In the genomic region with DNA sequence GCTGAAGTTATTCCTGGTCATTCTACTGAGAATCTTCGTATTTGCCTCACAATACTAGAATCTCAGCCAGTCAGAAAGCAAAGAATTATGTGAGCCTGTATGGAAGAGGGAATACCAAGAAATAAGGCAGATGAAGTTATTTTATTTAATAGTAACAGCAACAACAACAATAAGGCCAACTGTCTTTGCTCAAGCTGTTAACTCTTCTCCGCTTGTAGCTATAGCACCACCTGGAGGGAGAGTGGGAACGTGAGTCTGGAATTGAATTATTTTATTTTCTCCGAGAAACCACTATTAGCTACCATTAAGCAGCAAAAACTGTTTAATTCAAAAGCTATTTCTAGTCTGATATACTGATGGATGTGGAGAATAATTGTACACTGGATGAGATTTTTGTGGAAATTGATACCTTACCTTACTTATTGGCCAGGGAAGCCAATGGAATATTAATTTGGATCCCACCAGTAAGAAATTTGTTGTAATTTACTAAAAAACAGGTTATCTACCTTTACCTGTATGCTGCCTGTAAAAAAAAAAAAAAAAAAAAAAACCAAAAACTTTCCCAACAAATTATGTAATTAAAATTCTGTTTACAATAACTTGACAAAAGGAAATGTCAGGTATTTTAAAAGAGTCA, we compare ENCODE assay signal across 9 cellular contexts. TPM values are rescaled to one million over a fixed set of nuclear protein-coding genes. Genes with fewer than 3 reads are reported as not detected.
DNase-seq lines count a peak whose midpoint lies in the region; ATAC-seq, FAIRE-seq and TF ChIP-seq lines count a peak whose summit lies in the region.
"Had no signal": no experiment of that assay in that cellular context is flagged by ENCODE, and none has a peak within 500 bp of the region (broad histone marks: within the 10 kb centered on the region; RNA-seq: fewer than 3 reads in every experiment).

No MANE protein-coding gene starts in this region.

- H3K36me3 Mint-ChIP-seq in CD4-positive, alpha-beta memory T cell, result peaks cover 28 to 41% of the 10 kb centered on the region in 2 donors
- peaks cover 2% of the 10 kb centered on the region for H3K36me3 Mint-ChIP-seq in GM23338 (ENCODE audit: low read depth)

- peaks cover 0 to 6% (median 4%) of the 10 kb centered on the region in 4 donors for H3K4me1 Mint-ChIP-seq in CD4-positive, alpha-beta memory T cell
- H3K4me1 Mint-ChIP-seq in GM23338, result no peaks in the 10 kb centered on the region

- ATAC-seq in GM23338 (peak; percentile 58), GM19455 (IDR thresholded peaks at IDR 0.05; ENCODE audit: unreplicated experiment) (no peak)

- CTCF ChIA-PET in CD4-positive, alpha-beta memory T cell (lab: Charles Lee; ENCODE audit: partially characterized antibody), result interaction anchor here (1.1 to 3.4 kb wide), 5 partner anchors 9 to 292 kb away, joined by 3 to 18 read pairs (median 4); partner anchors contain the start of gene PIAS1
- CTCF ChIA-PET in mammary epithelial cell (lab: Charles Lee; ENCODE audit: low non-redundant PET), result interaction anchor here (0.5 to 1.7 kb wide), 4 partner anchors 14 to 792 kb away, joined by 3 to 7 read pairs (median 4); partner anchors contain the start of gene PIAS1

- FAIRE-seq in islet of Langerhans (lab: Jason Lieb, UNC), result peak; percentile 98

- intact Hi-C loops in CD4-positive, alpha-beta memory T cell (cut with micrococcal nuclease), result loop anchor here (1.0 kb wide), 1 partner anchor 292 kb away; no protein-coding TSS in a partner anchor
- intact Hi-C loops in mammary epithelial cell (cut with micrococcal nuclease), result loop anchor here (1.0 to 2.0 kb wide), 4 partner anchors 100 to 315 kb away; partner anchors contain the start of genes PIAS1 and RNU6-1
- intact Hi-C loops in thyroid gland (cut with DNase I), result loop anchor here (5.0 kb wide), 1 partner anchor 293 kb away; no protein-coding TSS in a partner anchor

- no peaks in the 10 kb centered on the region for H3K9me2 ChIP-seq in GM23338 (ENCODE audit: insufficient read depth)

- BruUV-seq in mammary epithelial cell (replicated peaks; lab: Mats Ljungman, UMichigan), result no TSS peak

- H3K9ac ChIP-seq in mammary epithelial cell (ENCODE audit: insufficient read depth, low read length), result no peak overlapping the region

- peaks cover 0 to 2% (median 0%) of the 10 kb centered on the region in 8 donors for H3K9me3 Mint-ChIP-seq in CD4-positive, alpha-beta memory T cell
- no peaks in the 10 kb centered on the region for H3K9me3 Mint-ChIP-seq in GM23338
- H3K9me3 Mint-ChIP-seq: T-helper 1 cell treated with Interleukin-12 subunit alpha and Interleukin-12 subunit beta and Interleukin-4 antibody, amounts not matched to agents 30 μg/mL and 1 μg/mL, for 36 hours had no signal

- H2AFZ ChIP-seq in GM23338 (no peak overlapping the region), mammary epithelial cell (ENCODE audit: low read depth, low read length) (no peak overlapping the region)

- H3K27ac ChIP-seq in CD4-positive, alpha-beta memory T cell (ENCODE audit: low read depth, low read length), result no peak overlapping the region
- H3K27ac ChIP-seq in GM23338 (ENCODE audit: low read depth), result 0 out of 2 replicates have a peak overlapping the region, but pooled peaks have one; percentile 2
- H3K27ac ChIP-seq in mammary epithelial cell (ENCODE audit: insufficient read depth, low read depth, low read length), result no peak overlapping the region
- peak overlapping the region in 1 of 3 donors; percentile 29 for H3K27ac ChIP-seq in thyroid gland

- TF ChIP-seq POLR2A in thyroid gland (IDR thresholded peaks at IDR 0.05), result no peak

- POLR2A ChIA-PET in CD4-positive, alpha-beta memory T cell (lab: Charles Lee; ENCODE audit: partially characterized antibody), result interaction anchor here (1.0 kb wide), 1 partner anchor 100 kb away, joined by 3 read pairs; the partner anchor contains the start of gene PIAS1

- no peaks in the 10 kb centered on the region for H3K27me3 Mint-ChIP-seq in CD4-positive, alpha-beta memory T cell
- peaks cover 5% of the 10 kb centered on the region for H3K27me3 Mint-ChIP-seq in GM23338 (ENCODE audit: insufficient read depth, low read depth, poor library complexity)

- in situ Hi-C loops in mammary epithelial cell (cut with MboI; ENCODE audit: low sequenced_read_pairs in 2 of 2), result loop anchor here (5.0 to 10.0 kb wide), 2 partner anchors 293 to 300 kb away; no protein-coding TSS in a partner anchor

- peak overlapping the region in 1 of 7 donors; percentile 9 for H3K27ac Mint-ChIP-seq in CD4-positive, alpha-beta memory T cell
- no peak overlapping the region for H3K27ac Mint-ChIP-seq in GM23338
- H3K27ac Mint-ChIP-seq: T-helper 1 cell treated with Interleukin-12 subunit alpha and Interleukin-12 subunit beta and Interleukin-4 antibody, amounts not matched to agents 30 μg/mL and 1 μg/mL, for 36 hours had no signal

- peak in 4 of 5 donors; percentile 10 to 24 (median 13) for DNase-seq in CD4-positive, alpha-beta memory T cell
- DNase-seq in GM23338 (ENCODE audit: low spot score) (peak; percentile 83), NCI-H748 treated with DMSO at 0.1 percent for 48 hours (lab: John Stamatoyannopoulos, UW) (peak; percentile 19), mammary epithelial cell (peak; percentile 42), thyroid gland (peak; percentile 47 to 59), NCI-H187 treated with DMSO at 0.1 percent for 48 hours (lab: John Stamatoyannopoulos, UW) (no peak)

- no peaks in the 10 kb centered on the region for H3K4me1 ChIP-seq in CD4-positive, alpha-beta memory T cell (ENCODE audit: insufficient read depth, low read length)
- H3K4me1 ChIP-seq in GM23338 (ENCODE audit: insufficient read depth) (no peaks in the 10 kb centered on the region), mammary epithelial cell (ENCODE audit: insufficient read depth, low read length) (no peaks in the 10 kb centered on the region), thyroid gland (peaks cover 0 to 7% of the 10 kb centered on the region in 2 donors)

- dilution Hi-C loops in mammary epithelial cell (cut with HindIII; ENCODE audit: low sequenced_read_pairs), result loop anchor here (10.0 kb wide), 1 partner anchor 300 kb away; no protein-coding TSS in a partner anchor

- H3K4me3 ChIP-seq in CD4-positive, alpha-beta memory T cell (ENCODE audit: low read length in 2 of 2), result no peak overlapping the region
- no peak overlapping the region for H3K4me3 ChIP-seq in GM23338
- no peak overlapping the region for H3K4me3 ChIP-seq in mammary epithelial cell (replicated peaks in 1 of 3; ENCODE audit: insufficient read depth in 1 of 3, low read depth in 2 of 3, low read length in 3 of 3)
- H3K4me3 ChIP-seq in thyroid gland (replicated peaks in 1 of 3), result no peak overlapping the region

- H3K4me2 ChIP-seq in GM23338 (no peak overlapping the region), mammary epithelial cell (ENCODE audit: insufficient read depth, low read depth, low read length) (no peak overlapping the region)

- H3K4me3 Mint-ChIP-seq in CD4-positive, alpha-beta memory T cell, result no peak overlapping the region
- no peak overlapping the region for H3K4me3 Mint-ChIP-seq in GM23338
- H3K4me3 Mint-ChIP-seq: T-helper 1 cell treated with Interleukin-12 subunit alpha and Interleukin-12 subunit beta and Interleukin-4 antibody, amounts not matched to agents 30 μg/mL and 1 μg/mL, for 36 hours had no signal

- H3K9me3 ChIP-seq in CD4-positive, alpha-beta memory T cell (ENCODE audit: control insufficient read depth in 1 of 2, low read length in 2 of 2), result no peaks in the 10 kb centered on the region
- no peaks in the 10 kb centered on the region for H3K9me3 ChIP-seq in mammary epithelial cell (replicated peaks; ENCODE audit: insufficient read depth, low read length)
- no peaks in the 10 kb centered on the region for H3K9me3 ChIP-seq in thyroid gland

- WGBS in mammary epithelial cell (ENCODE audit: low coverage, missing lambda C conversion rate), result 70% methylated on average over 4 of the region's 4 CpGs
- 39 to 42% methylated on average over 4 of the region's 4 CpGs for WGBS in thyroid gland, 2 donors

- H3K27me3 ChIP-seq in CD4-positive, alpha-beta memory T cell (ENCODE audit: insufficient read depth, low read length), result no peaks in the 10 kb centered on the region
- no peaks in the 10 kb centered on the region for H3K27me3 ChIP-seq in GM23338 (ENCODE audit: insufficient read depth)
- no peaks in the 10 kb centered on the region for H3K27me3 ChIP-seq in mammary epithelial cell (ENCODE audit: insufficient read depth, low read length)
- H3K27me3 ChIP-seq in thyroid gland, result no peaks in the 10 kb centered on the region

- no peaks in the 10 kb centered on the region for H4K20me1 ChIP-seq in GM23338 (replicated peaks; ENCODE audit: insufficient read depth)
- no peaks in the 10 kb centered on the region for H4K20me1 ChIP-seq in mammary epithelial cell (ENCODE audit: insufficient read depth, low read length)

- H3F3A ChIP-seq in GM23338 (replicated peaks; ENCODE audit: low read depth), result no peaks in the 10 kb centered on the region

- H3K36me3 ChIP-seq in CD4-positive, alpha-beta memory T cell (ENCODE audit: insufficient read depth, low read length), result peaks cover 32% of the 10 kb centered on the region
- no peaks in the 10 kb centered on the region; the same call in 1 of the 2 replicates for H3K36me3 ChIP-seq in GM23338 (ENCODE audit: insufficient read depth)
- H3K36me3 ChIP-seq in mammary epithelial cell (ENCODE audit: insufficient read depth, low read length), result peaks cover 7% of the 10 kb centered on the region
- H3K36me3 ChIP-seq in thyroid gland, result peaks cover 0 to 8% of the 10 kb centered on the region in 2 donors

- H3K79me2 ChIP-seq in GM23338 (replicated peaks; ENCODE audit: insufficient read depth), result no peaks in the 10 kb centered on the region; the same call in 1 of the 2 replicates
- H3K79me2 ChIP-seq in mammary epithelial cell (ENCODE audit: insufficient read depth, low read length), result peaks cover 7% of the 10 kb centered on the region

- TF ChIP-seq CTCF in GM23338 (conservative IDR thresholded peaks at IDR 0.05; ENCODE audit: low read depth in 2 of 2) (peak; percentile 89 to 93), mammary epithelial cell (conservative IDR thresholded peaks at IDR 0.05 in 1 of 2, IDR thresholded peaks at IDR 0.05 in 1 of 2; ENCODE audit: extremely low read depth in 1 of 2, insufficient read depth in 1 of 2, low read depth in 1 of 2, low read length in 2 of 2) (peak; percentile 66 to 76), thyroid gland (IDR thresholded peaks at IDR 0.05) (peak; percentile 29 to 88 (median 76))

TF ChIP-seq in GM23338, 12 proteins besides CTCF, POLR2A, EP300 and RAD21:
- TF ChIP-seq CREB1 (CRISPR knock-in tag; IDR thresholded peaks at IDR 0.05; ENCODE audit: low read depth) (no peak), NANOG (IDR thresholded peaks at IDR 0.05; ENCODE audit: borderline replicate concordance) (no peak), EZH2phosphoT487 (IDR thresholded peaks at IDR 0.05; ENCODE audit: unreplicated experiment) (no peak)

RNA-seq across cellular contexts. Expression of gene CALML4, which starts 50.1 kb away (rescaled TPM):
- 1 to 10 TPM; 3.8 to 5.1 TPM for total RNA-seq in CD4-positive, alpha-beta memory T cell
- under 1 TPM; 0.79 to 0.84 TPM for polyA plus RNA-seq in CD4-positive, alpha-beta memory T cell
- 13.4 and 15.8 TPM in 2 replicates for total RNA-seq in GM23338 (2014; rRNA removed; shearing (Covaris generic))
- polyA plus RNA-seq in GM23338 (2016; fragmentation: Nextera tagmentation; extraction: Ambion mirVana) (15.0 and 16.2 TPM in 2 replicates), mammary epithelial cell (1.9 TPM)
- total RNA-seq in mammary epithelial cell (1 to 10 TPM; 1.2 to 5.6 TPM), thyroid gland (1 to 10 TPM; 3.0 to 5.1 (median 3.8) TPM)
- polyA minus RNA-seq in mammary epithelial cell, result 0.78 TPM
